Comparison of ENCODE assay signal across 22 cellular contexts in genomic region chr15:44598066-44598465, GRCh38.
DNase-seq lines count a peak whose midpoint lies in the region; ATAC-seq and TF ChIP-seq lines count a peak whose summit lies in the region.
"Had no signal": no experiment of that assay in that cellular context is flagged by ENCODE, and none has a peak within 500 bp of the region (broad histone marks: within the 10 kb centered on the region; RNA-seq: fewer than 3 reads in every experiment).

No MANE protein-coding gene starts in this region.

- H3K9me3 Mint-ChIP-seq in CD4-positive, alpha-beta T cell, result no peaks in the 10 kb centered on the region
- H3K9me3 Mint-ChIP-seq in HFFc6 (no peaks in the 10 kb centered on the region), chondrocyte (ENCODE audit: low read depth) (no peaks in the 10 kb centered on the region)
- no peaks in the 10 kb centered on the region for H3K9me3 Mint-ChIP-seq in activated T-helper 2 cell treated with anti-CD3 and anti-CD28 coated beads, Interferon-gamma antibody, Interleukin-2, Interleukin-4, amounts not matched to agents 10 μg/mL and 5 μg/mL and 100 μg/mL, durations not matched to agents 14 hours and 24 hours and 36 hours
- no peaks in the 10 kb centered on the region for H3K9me3 Mint-ChIP-seq in natural killer cell treated with Interleukin-12 subunit alpha and Interleukin-12 subunit beta and Interleukin-15 and Interleukin-18, amount 100 ng/mL, for 72 hours
- H3K9me3 Mint-ChIP-seq: naive B cell had no signal

- TF ChIP-seq CTCF in CD4-positive, alpha-beta T cell (IDR thresholded peaks at IDR 0.05), result no peak
- no peak for TF ChIP-seq CTCF in HFFc6 (IDR thresholded peaks at IDR 0.05)
- TF ChIP-seq CTCF in chondrocyte (IDR thresholded peaks at IDR 0.05), result no peak

- intact Hi-C loops in CD4-positive, alpha-beta T cell (cut with DNase I, micrococcal nuclease), result loop anchor here in 1 of 2 experiments (10.0 kb wide), 1 partner anchor 67 kb away; the partner anchor contains the start of gene SPG11
- intact Hi-C loops in activated T-helper 2 cell treated with anti-CD3 and anti-CD28 coated beads, Interferon-gamma antibody, Interleukin-2, Interleukin-4, amounts not matched to agents 10 μg/mL and 5 μg/mL and 100 μg/mL, durations not matched to agents 14 hours and 24 hours and 36 hours (cut with micrococcal nuclease), result loop anchor here (10.0 kb wide), 2 partner anchors 57 to 257 kb away; no protein-coding TSS in a partner anchor

- H3K4me1 Mint-ChIP-seq in CD4-positive, alpha-beta T cell (ENCODE audit: low read depth), result peaks cover 19% of the 10 kb centered on the region
- H3K4me1 Mint-ChIP-seq in HFFc6 (ENCODE audit: low read depth) (peaks cover 24% of the 10 kb centered on the region), chondrocyte (ENCODE audit: low read depth) (no peaks in the 10 kb centered on the region)
- peaks cover 24% of the 10 kb centered on the region for H3K4me1 Mint-ChIP-seq in activated T-helper 2 cell treated with anti-CD3 and anti-CD28 coated beads, Interferon-gamma antibody, Interleukin-2, Interleukin-4, amounts not matched to agents 10 μg/mL and 5 μg/mL and 100 μg/mL, durations not matched to agents 14 hours and 24 hours and 36 hours (ENCODE audit: low read depth)
- H3K4me1 Mint-ChIP-seq in natural killer cell treated with Interleukin-12 subunit alpha and Interleukin-12 subunit beta and Interleukin-15 and Interleukin-18, amount 100 ng/mL, for 72 hours (ENCODE audit: low read depth in 2 of 2), result peaks cover 5 to 6% of the 10 kb centered on the region in 2 donors

- peak overlapping the region; percentile 21 for H3K27ac ChIP-seq in CD4-positive, alpha-beta T cell (ENCODE audit: low read depth, low read length)
- H3K27ac ChIP-seq: sigmoid colon, transverse colon had no signal

- ATAC-seq in CD4-positive, alpha-beta T cell (ENCODE audit: poor library complexity), result no peak
- no peak for ATAC-seq in natural killer cell treated with Interleukin-12 subunit alpha and Interleukin-12 subunit beta and Interleukin-15 and Interleukin-18, amount 100 ng/mL, for 72 hours
- no peak for ATAC-seq in HG03565 (IDR thresholded peaks at IDR 0.05; ENCODE audit: unreplicated experiment)

- H3K36me3 Mint-ChIP-seq in CD4-positive, alpha-beta T cell (ENCODE audit: low read depth), result peaks cover 61% of the 10 kb centered on the region
- H3K36me3 Mint-ChIP-seq in HFFc6 (ENCODE audit: low read depth), result peaks cover 20% of the 10 kb centered on the region
- peaks cover 60% of the 10 kb centered on the region for H3K36me3 Mint-ChIP-seq in activated T-helper 2 cell treated with anti-CD3 and anti-CD28 coated beads, Interferon-gamma antibody, Interleukin-2, Interleukin-4, amounts not matched to agents 10 μg/mL and 5 μg/mL and 100 μg/mL, durations not matched to agents 14 hours and 24 hours and 36 hours (ENCODE audit: low read depth)
- peaks cover 14% of the 10 kb centered on the region for H3K36me3 Mint-ChIP-seq in natural killer cell treated with Interleukin-12 subunit alpha and Interleukin-12 subunit beta and Interleukin-15 and Interleukin-18, amount 100 ng/mL, for 72 hours
- peaks cover 38% of the 10 kb centered on the region for H3K36me3 Mint-ChIP-seq in chondrocyte (ENCODE audit: low read depth)

- H3K27ac Mint-ChIP-seq in CD4-positive, alpha-beta T cell, result peak overlapping the region; percentile 80
- H3K27ac Mint-ChIP-seq in HFFc6 (peak overlapping the region; percentile 61), chondrocyte (ENCODE audit: unreplicated experiment) (no peak overlapping the region)
- H3K27ac Mint-ChIP-seq in activated T-helper 2 cell treated with anti-CD3 and anti-CD28 coated beads, Interferon-gamma antibody, Interleukin-2, Interleukin-4, amounts not matched to agents 10 μg/mL and 5 μg/mL and 100 μg/mL, durations not matched to agents 14 hours and 24 hours and 36 hours, result peak overlapping the region; percentile 43
- H3K27ac Mint-ChIP-seq in natural killer cell treated with Interleukin-12 subunit alpha and Interleukin-12 subunit beta and Interleukin-15 and Interleukin-18, amount 100 ng/mL, for 72 hours, result peak overlapping the region; percentile 49 to 62

- H3K27me3 ChIP-seq in CD4-positive, alpha-beta T cell (ENCODE audit: control insufficient read depth, insufficient read depth, low read length), result no peaks in the 10 kb centered on the region
- H3K27me3 ChIP-seq: esophagus muscularis mucosa, sigmoid colon, transverse colon had no signal

- POLR2A ChIA-PET in CD4-positive, alpha-beta T cell (lab: Charles Lee), result interaction anchor here (0.5 to 3.3 kb wide), 6 partner anchors 8 to 131 kb away, joined by 3 to 17 read pairs (median 4); partner anchors contain the start of genes B2M, PATL2 and SPG11

- CTCF ChIA-PET in CD4-positive, alpha-beta T cell (lab: Charles Lee), result interaction anchor here (0.6 to 1.5 kb wide), 3 partner anchors 19 to 255 kb away, joined by 3 to 7 read pairs (median 6); partner anchors contain the start of gene SPG11

- H3K4me3 Mint-ChIP-seq in CD4-positive, alpha-beta T cell, result no peak overlapping the region
- H3K4me3 Mint-ChIP-seq in HFFc6, result no peak overlapping the region
- no peak overlapping the region for H3K4me3 Mint-ChIP-seq in activated T-helper 2 cell treated with anti-CD3 and anti-CD28 coated beads, Interferon-gamma antibody, Interleukin-2, Interleukin-4, amounts not matched to agents 10 μg/mL and 5 μg/mL and 100 μg/mL, durations not matched to agents 14 hours and 24 hours and 36 hours (ENCODE audit: low read depth)
- H3K4me3 Mint-ChIP-seq in natural killer cell treated with Interleukin-12 subunit alpha and Interleukin-12 subunit beta and Interleukin-15 and Interleukin-18, amount 100 ng/mL, for 72 hours, result no peak overlapping the region
- no peak overlapping the region for H3K4me3 Mint-ChIP-seq in chondrocyte (ENCODE audit: unreplicated experiment)
- H3K4me3 Mint-ChIP-seq: naive B cell had no signal

- no peaks in the 10 kb centered on the region for H3K9me3 ChIP-seq in CD4-positive, alpha-beta T cell (ENCODE audit: control insufficient read depth, low read length)
- H3K9me3 ChIP-seq: esophagus muscularis mucosa, HAP-1, sigmoid colon, transverse colon had no signal

- no peak for DNase-seq in CD4-positive, alpha-beta T cell
- DNase-seq in HFFc6 (no peak), chondrocyte (ENCODE audit: low spot score) (no peak)
- no peak for DNase-seq in activated T-helper 2 cell treated with anti-CD3 and anti-CD28 coated beads, Interferon-gamma antibody, Interleukin-2, Interleukin-4, amounts not matched to agents 10 μg/mL and 5 μg/mL and 100 μg/mL, durations not matched to agents 14 hours and 24 hours and 36 hours (ENCODE audit: low spot score)
- DNase-seq in natural killer cell treated with Interleukin-12 subunit alpha and Interleukin-12 subunit beta and Interleukin-15 and Interleukin-18, amount 100 ng/mL, for 72 hours (ENCODE audit: low spot score), result no peak
- DNase-seq in stimulated activated CD4-positive, alpha-beta T cell treated with anti-CD3 and anti-CD28 coated beads, Interleukin-4, amount 100 ng/mL, for 24 hours, result no peak
- DNase-seq: activated effector memory CD4-positive, alpha-beta T cell treated with anti-CD3 and anti-CD28 coated beads, Interleukin-2, amount 50 U/mL, for 16 hours; AML-193; effector CD4-positive, alpha-beta T cell; mesenchymal stem cell; naive B cell; NCI-H1092; NCI-H2029; NCI-H226; NCI-H82; Right ventricle myocardium superior; sigmoid colon; stimulated activated naive CD4-positive, alpha-beta T cell; transverse colon had no signal

- no peaks in the 10 kb centered on the region for H3K27me3 Mint-ChIP-seq in CD4-positive, alpha-beta T cell
- no peaks in the 10 kb centered on the region for H3K27me3 Mint-ChIP-seq in HFFc6 (ENCODE audit: insufficient read depth)
- no peaks in the 10 kb centered on the region for H3K27me3 Mint-ChIP-seq in activated T-helper 2 cell treated with anti-CD3 and anti-CD28 coated beads, Interferon-gamma antibody, Interleukin-2, Interleukin-4, amounts not matched to agents 10 μg/mL and 5 μg/mL and 100 μg/mL, durations not matched to agents 14 hours and 24 hours and 36 hours (ENCODE audit: low read depth)
- H3K27me3 Mint-ChIP-seq in natural killer cell treated with Interleukin-12 subunit alpha and Interleukin-12 subunit beta and Interleukin-15 and Interleukin-18, amount 100 ng/mL, for 72 hours, result no peaks in the 10 kb centered on the region
- no peaks in the 10 kb centered on the region for H3K27me3 Mint-ChIP-seq in chondrocyte (ENCODE audit: low read depth)
- H3K27me3 Mint-ChIP-seq: naive B cell had no signal
